8 cellular contexts compared by ENCODE assay signal in the genomic region with DNA sequence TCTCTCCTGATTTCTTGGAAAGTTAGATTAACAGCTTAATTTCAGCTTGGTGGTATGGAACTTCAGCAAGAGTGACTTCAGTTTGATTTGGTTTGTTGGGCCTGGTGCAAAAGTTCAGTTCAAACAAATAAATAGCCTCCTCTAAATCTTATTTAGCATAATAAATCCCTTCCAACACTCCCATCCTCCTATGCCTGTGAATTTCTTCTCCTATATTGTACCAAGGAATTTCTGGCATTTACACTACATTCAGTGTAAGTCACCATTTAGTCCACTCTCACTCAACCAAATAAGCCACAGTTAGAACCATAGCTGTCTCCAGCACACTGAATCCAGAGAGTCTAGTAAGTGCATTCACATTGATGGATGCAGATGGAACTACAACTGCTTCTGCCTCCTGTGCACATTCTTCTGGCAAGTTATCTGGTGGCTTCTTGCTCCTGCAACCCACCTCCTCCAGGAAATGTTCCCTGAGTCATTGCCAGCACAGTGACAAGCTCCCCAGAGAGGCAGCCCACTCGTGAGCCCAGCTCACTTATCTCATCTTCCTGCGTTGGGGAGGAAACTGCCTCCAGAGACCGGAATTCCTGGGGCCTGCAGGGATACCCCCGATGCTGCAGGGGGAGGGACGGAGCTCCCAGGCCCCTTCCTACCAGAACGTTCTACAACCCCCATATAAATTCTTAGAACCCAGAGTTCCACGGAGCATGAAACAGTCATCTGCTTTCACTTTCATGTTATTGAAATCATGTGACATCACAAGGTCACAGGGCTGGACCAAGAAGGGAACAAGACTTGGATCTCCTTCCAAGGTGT.
DNase-seq lines count a peak whose midpoint lies in the region; ATAC-seq and TF ChIP-seq lines count a peak whose summit lies in the region.

No MANE protein-coding gene starts in this region.

- peak overlapping the region; percentile 29 for H3K4me3 ChIP-seq in A673 (ENCODE audit: low read depth, low read length, poor library complexity, severe bottlenecking)
- peak overlapping the region; percentile 55 for H3K4me3 ChIP-seq in PC-3 (ENCODE audit: low read length)

- H3K27ac Mint-ChIP-seq in osteocyte (ENCODE audit: unreplicated experiment): no peak overlapping the region

- peaks cover 4% of the 10 kb centered on the region for H3K27me3 ChIP-seq in A673 (replicated peaks; ENCODE audit: insufficient read depth, low read depth, low read length, poor library complexity)
- no peaks in the 10 kb centered on the region for H3K27me3 ChIP-seq in PC-3 (ENCODE audit: low read length)

- H3K27ac ChIP-seq in A673 (ENCODE audit: low read depth, low read length, poor library complexity, severe bottlenecking) (no peak overlapping the region), PC-3 (ENCODE audit: low read length) (no peak overlapping the region), caudate nucleus (ENCODE audit: low read depth, low read length) (no peak overlapping the region)

- H3K9me2 ChIP-seq in PC-3 (replicated peaks; ENCODE audit: low read length): no peaks in the 10 kb centered on the region

- POLR2A ChIA-PET in A673 (lab: Charles Lee; ENCODE audit: low non-redundant PET): no interaction called here
- POLR2A ChIA-PET in PC-3 (lab: Charles Lee; ENCODE audit: unreplicated experiment): no interaction called here

- H3K4me3 Mint-ChIP-seq in osteocyte (ENCODE audit: unreplicated experiment): peak overlapping the region; percentile 12

- peaks cover 6% of the 10 kb centered on the region for H3K4me1 ChIP-seq in A673 (ENCODE audit: insufficient read depth, low read length, poor library complexity, severe bottlenecking)
- H3K4me1 ChIP-seq in PC-3 (ENCODE audit: insufficient read depth, low read length): peaks cover 38% of the 10 kb centered on the region

- DNase-seq in A673 (ENCODE audit: low spot score) (peak; percentile 47), PC-3 (no peak), caudate nucleus (lab: John Stamatoyannopoulos, UW) (peak in 49 of 61 donors; percentile 4 to 91 (median 51)), osteocyte (ENCODE audit: extremely low spot score, unreplicated experiment) (no peak), NCI-H146 (lab: John Stamatoyannopoulos, UW) (no peak), iPS-NIHi11 (ENCODE audit: low spot score) (no peak), NCI-H510A treated with DMSO at 0.1 percent for 48 hours (lab: John Stamatoyannopoulos, UW) (no peak)

- H2AFZ ChIP-seq in PC-3 (ENCODE audit: low read length): peak overlapping the region; percentile 59

- H3K9me3 Mint-ChIP-seq in osteocyte (ENCODE audit: unreplicated experiment): no peaks in the 10 kb centered on the region

- BruUV-seq in A673 (replicated peaks; lab: Mats Ljungman, UMichigan): no TSS peak
- no TSS peak for BruUV-seq in PC-3 (replicated peaks; lab: Mats Ljungman, UMichigan)

- no peaks in the 10 kb centered on the region for H3F3A ChIP-seq in PC-3 (ENCODE audit: low read length, unreplicated experiment)

- H3K36me3 Mint-ChIP-seq in osteocyte (ENCODE audit: unreplicated experiment): no peaks in the 10 kb centered on the region

- peaks cover 12% of the 10 kb centered on the region for H3K27me3 Mint-ChIP-seq in osteocyte (ENCODE audit: unreplicated experiment)

- H3K9me3 ChIP-seq in A673 (ENCODE audit: low read depth, low read length, poor library complexity, severe bottlenecking) (no peaks in the 10 kb centered on the region), PC-3 (ENCODE audit: low read length) (no peaks in the 10 kb centered on the region)

- TF ChIP-seq CTCF in A673 (conservative IDR thresholded peaks at IDR 0.05; ENCODE audit: low read depth, low read length) (no peak), PC-3 (conservative IDR thresholded peaks at IDR 0.05; ENCODE audit: low read depth, low read length) (no peak), osteocyte (IDR thresholded peaks at IDR 0.05) (no peak)

- CTCF ChIA-PET in A673 (lab: Charles Lee) (no interaction called here), PC-3 (lab: Charles Lee) (no interaction called here)

- no peaks in the 10 kb centered on the region for H4K20me1 ChIP-seq in PC-3 (ENCODE audit: low read length)

- peaks cover 9% of the 10 kb centered on the region for H3K4me1 Mint-ChIP-seq in osteocyte (ENCODE audit: unreplicated experiment)

- no peak overlapping the region for H3K9ac ChIP-seq in PC-3 (ENCODE audit: low read length)

- H3K36me3 ChIP-seq in A673 (ENCODE audit: insufficient read depth, low read length, poor library complexity, severe bottlenecking): no peaks in the 10 kb centered on the region
- no peaks in the 10 kb centered on the region for H3K36me3 ChIP-seq in PC-3 (ENCODE audit: low read depth, low read length)

- peak overlapping the region; percentile 73 for H3K4me2 ChIP-seq in PC-3 (ENCODE audit: low read length)

- peak; percentile 52 for ATAC-seq in GM18868 (IDR thresholded peaks at IDR 0.05; ENCODE audit: unreplicated experiment)
- no peak for ATAC-seq in PC-3

- H3K79me2 ChIP-seq in PC-3 (ENCODE audit: low read length): no peaks in the 10 kb centered on the region

- intact Hi-C loops in A673 (cut with micrococcal nuclease; ENCODE audit: unreplicated experiment) (no loop called here), PC-3 (cut with micrococcal nuclease) (no loop called here)

Comparison
In these comparisons a context has a peak if more than half of its experiments do, and no peak if none do; other contexts are left out.
1. DNase-seq: peak in A673 (single experiment) and caudate nucleus (49 of 61); none in PC-3 (single experiment), osteocyte (single experiment), NCI-H146 (single experiment), iPS-NIHi11 (single experiment) and NCI-H510A treated with DMSO at 0.1 percent for 48 hours (single experiment).